In the genomic region with DNA sequence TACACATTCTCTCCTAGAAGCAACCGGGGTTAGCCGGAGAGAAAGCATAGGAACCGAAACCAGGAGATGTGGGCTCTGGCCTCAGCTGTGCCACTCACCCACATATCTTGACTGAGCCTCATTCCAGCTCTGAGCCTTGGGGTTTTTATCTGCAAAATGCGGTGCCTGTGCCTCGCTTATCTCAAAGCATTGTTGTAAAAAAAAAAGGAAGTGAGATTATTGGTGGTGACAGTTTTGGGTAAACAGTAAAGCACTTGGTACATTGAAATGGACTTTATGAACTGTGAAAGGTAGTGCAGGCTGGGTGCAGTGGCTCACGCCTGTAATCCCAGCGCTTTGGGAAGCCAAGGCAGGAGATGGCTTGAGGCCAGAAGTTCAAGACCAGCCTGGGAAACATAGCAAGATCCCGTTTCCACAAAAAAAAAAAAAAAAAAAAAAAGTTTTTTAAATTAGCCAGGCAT, we compare ENCODE assay signal across 1 cellular context.
TF ChIP-seq lines count a peak whose summit lies in the region.

No MANE protein-coding gene starts in this region.

TF ChIP-seq in GM12878, 131 proteins besides CTCF, POLR2A, EP300 and RAD21 (continued from another document and continues in another):
- TF ChIP-seq, protein P1, sequence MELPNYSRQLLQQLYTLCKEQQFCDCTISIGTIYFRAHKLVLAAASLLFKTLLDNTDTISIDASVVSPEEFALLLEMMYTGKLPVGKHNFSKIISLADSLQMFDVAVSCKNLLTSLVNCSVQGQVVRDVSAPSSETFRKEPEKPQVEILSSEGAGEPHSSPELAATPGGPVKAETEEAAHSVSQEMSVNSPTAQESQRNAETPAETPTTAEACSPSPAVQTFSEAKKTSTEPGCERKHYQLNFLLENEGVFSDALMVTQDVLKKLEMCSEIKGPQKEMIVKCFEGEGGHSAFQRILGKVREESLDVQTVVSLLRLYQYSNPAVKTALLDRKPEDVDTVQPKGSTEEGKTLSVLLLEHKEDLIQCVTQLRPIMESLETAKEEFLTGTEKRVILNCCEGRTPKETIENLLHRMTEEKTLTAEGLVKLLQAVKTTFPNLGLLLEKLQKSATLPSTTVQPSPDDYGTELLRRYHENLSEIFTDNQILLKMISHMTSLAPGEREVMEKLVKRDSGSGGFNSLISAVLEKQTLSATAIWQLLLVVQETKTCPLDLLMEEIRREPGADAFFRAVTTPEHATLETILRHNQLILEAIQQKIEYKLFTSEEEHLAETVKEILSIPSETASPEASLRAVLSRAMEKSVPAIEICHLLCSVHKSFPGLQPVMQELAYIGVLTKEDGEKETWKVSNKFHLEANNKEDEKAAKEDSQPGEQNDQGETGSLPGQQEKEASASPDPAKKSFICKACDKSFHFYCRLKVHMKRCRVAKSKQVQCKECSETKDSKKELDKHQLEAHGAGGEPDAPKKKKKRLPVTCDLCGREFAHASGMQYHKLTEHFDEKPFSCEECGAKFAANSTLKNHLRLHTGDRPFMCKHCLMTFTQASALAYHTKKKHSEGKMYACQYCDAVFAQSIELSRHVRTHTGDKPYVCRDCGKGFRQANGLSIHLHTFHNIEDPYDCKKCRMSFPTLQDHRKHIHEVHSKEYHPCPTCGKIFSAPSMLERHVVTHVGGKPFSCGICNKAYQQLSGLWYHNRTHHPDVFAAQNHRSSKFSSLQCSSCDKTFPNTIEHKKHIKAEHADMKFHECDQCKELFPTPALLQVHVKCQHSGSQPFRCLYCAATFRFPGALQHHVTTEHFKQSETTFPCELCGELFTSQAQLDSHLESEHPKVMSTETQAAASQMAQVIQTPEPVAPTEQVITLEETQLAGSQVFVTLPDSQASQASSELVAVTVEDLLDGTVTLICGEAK (IDR thresholded peaks at IDR 0.05; ENCODE audit: borderline replicate concordance) = no peak; the same call in 1 of the 2 replicates
- TF ChIP-seq, protein P2, sequence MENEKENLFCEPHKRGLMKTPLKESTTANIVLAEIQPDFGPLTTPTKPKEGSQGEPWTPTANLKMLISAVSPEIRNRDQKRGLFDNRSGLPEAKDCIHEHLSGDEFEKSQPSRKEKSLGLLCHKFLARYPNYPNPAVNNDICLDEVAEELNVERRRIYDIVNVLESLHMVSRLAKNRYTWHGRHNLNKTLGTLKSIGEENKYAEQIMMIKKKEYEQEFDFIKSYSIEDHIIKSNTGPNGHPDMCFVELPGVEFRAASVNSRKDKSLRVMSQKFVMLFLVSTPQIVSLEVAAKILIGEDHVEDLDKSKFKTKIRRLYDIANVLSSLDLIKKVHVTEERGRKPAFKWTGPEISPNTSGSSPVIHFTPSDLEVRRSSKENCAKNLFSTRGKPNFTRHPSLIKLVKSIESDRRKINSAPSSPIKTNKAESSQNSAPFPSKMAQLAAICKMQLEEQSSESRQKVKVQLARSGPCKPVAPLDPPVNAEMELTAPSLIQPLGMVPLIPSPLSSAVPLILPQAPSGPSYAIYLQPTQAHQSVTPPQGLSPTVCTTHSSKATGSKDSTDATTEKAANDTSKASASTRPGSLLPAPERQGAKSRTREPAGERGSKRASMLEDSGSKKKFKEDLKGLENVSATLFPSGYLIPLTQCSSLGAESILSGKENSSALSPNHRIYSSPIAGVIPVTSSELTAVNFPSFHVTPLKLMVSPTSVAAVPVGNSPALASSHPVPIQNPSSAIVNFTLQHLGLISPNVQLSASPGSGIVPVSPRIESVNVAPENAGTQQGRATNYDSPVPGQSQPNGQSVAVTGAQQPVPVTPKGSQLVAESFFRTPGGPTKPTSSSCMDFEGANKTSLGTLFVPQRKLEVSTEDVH (IDR thresholded peaks at IDR 0.05; ENCODE audit: low read depth, partially characterized antibody) = no peak
- TF ChIP-seq CREM (IDR thresholded peaks at IDR 0.05; ENCODE audit: low read depth) = peak; percentile 88
- no peak for TF ChIP-seq STAT1 (conservative IDR thresholded peaks at IDR 0.05)
- peak; percentile 47 for TF ChIP-seq RELA (IDR thresholded peaks at IDR 0.05; ENCODE audit: borderline replicate concordance, partially characterized antibody)
- TF ChIP-seq SMAD5 (IDR thresholded peaks at IDR 0.05; ENCODE audit: low read depth) = no peak
- TF ChIP-seq JUNB (IDR thresholded peaks at IDR 0.05) = peak; percentile 72
- TF ChIP-seq, protein P3, sequence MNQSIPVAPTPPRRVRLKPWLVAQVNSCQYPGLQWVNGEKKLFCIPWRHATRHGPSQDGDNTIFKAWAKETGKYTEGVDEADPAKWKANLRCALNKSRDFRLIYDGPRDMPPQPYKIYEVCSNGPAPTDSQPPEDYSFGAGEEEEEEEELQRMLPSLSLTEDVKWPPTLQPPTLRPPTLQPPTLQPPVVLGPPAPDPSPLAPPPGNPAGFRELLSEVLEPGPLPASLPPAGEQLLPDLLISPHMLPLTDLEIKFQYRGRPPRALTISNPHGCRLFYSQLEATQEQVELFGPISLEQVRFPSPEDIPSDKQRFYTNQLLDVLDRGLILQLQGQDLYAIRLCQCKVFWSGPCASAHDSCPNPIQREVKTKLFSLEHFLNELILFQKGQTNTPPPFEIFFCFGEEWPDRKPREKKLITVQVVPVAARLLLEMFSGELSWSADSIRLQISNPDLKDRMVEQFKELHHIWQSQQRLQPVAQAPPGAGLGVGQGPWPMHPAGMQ (IDR thresholded peaks at IDR 0.05; ENCODE audit: borderline replicate concordance) = peak; percentile 49; the same call in 1 of the 2 replicates
- peak; percentile 76; the same call in 1 of the 2 replicates for TF ChIP-seq CBX5 (IDR thresholded peaks at IDR 0.05; ENCODE audit: low read depth)
- no peak for TF ChIP-seq RFX5 (IDR thresholded peaks at IDR 0.05; ENCODE audit: low read depth, low read length)
- TF ChIP-seq, protein P4, sequence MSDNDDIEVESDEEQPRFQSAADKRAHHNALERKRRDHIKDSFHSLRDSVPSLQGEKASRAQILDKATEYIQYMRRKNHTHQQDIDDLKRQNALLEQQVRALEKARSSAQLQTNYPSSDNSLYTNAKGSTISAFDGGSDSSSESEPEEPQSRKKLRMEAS (IDR thresholded peaks at IDR 0.05; ENCODE audit: low read depth, low read length) = no peak
- TF ChIP-seq HDGF (IDR thresholded peaks at IDR 0.05) = no peak
- TF ChIP-seq, protein P5, sequence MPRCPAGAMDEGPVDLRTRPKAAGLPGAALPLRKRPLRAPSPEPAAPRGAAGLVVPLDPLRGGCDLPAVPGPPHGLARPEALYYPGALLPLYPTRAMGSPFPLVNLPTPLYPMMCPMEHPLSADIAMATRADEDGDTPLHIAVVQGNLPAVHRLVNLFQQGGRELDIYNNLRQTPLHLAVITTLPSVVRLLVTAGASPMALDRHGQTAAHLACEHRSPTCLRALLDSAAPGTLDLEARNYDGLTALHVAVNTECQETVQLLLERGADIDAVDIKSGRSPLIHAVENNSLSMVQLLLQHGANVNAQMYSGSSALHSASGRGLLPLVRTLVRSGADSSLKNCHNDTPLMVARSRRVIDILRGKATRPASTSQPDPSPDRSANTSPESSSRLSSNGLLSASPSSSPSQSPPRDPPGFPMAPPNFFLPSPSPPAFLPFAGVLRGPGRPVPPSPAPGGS (IDR thresholded peaks at IDR 0.05; ENCODE audit: borderline replicate concordance, insufficient read depth, low read depth, low read length, poor library complexity, severe bottlenecking) = peak; percentile 85
- TF ChIP-seq IRF4 (IDR thresholded peaks at IDR 0.05; ENCODE audit: low read depth, low read length) = peak; percentile 98
- TF ChIP-seq EZH2 (IDR thresholded peaks at IDR 0.05; ENCODE audit: borderline replicate concordance, control insufficient read depth, low read depth, low read length) = no peak
- TF ChIP-seq, protein P6, sequence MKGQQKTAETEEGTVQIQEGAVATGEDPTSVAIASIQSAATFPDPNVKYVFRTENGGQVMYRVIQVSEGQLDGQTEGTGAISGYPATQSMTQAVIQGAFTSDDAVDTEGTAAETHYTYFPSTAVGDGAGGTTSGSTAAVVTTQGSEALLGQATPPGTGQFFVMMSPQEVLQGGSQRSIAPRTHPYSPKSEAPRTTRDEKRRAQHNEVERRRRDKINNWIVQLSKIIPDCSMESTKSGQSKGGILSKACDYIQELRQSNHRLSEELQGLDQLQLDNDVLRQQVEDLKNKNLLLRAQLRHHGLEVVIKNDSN (IDR thresholded peaks at IDR 0.05; ENCODE audit: borderline replicate concordance, extremely low read length, insufficient read depth, low read depth, low read length) = no peak
- TF ChIP-seq MTA3 (IDR thresholded peaks at IDR 0.05; ENCODE audit: borderline replicate concordance, low read length) = peak; percentile 99; the same call in 1 of the 2 replicates
- peak in 1 of 2 experiments; percentile 93; a peak in 2 of 4 replicates for TF ChIP-seq ETV6 (conservative IDR thresholded peaks at IDR 0.05 in 1 of 2, IDR thresholded peaks at IDR 0.05 in 1 of 2; ENCODE audit: borderline replicate concordance in 1 of 2, low read depth in 1 of 2)
- peak; percentile 76 for TF ChIP-seq SP1 (IDR thresholded peaks at IDR 0.05; ENCODE audit: low read depth, low read length)
- TF ChIP-seq, protein P7, sequence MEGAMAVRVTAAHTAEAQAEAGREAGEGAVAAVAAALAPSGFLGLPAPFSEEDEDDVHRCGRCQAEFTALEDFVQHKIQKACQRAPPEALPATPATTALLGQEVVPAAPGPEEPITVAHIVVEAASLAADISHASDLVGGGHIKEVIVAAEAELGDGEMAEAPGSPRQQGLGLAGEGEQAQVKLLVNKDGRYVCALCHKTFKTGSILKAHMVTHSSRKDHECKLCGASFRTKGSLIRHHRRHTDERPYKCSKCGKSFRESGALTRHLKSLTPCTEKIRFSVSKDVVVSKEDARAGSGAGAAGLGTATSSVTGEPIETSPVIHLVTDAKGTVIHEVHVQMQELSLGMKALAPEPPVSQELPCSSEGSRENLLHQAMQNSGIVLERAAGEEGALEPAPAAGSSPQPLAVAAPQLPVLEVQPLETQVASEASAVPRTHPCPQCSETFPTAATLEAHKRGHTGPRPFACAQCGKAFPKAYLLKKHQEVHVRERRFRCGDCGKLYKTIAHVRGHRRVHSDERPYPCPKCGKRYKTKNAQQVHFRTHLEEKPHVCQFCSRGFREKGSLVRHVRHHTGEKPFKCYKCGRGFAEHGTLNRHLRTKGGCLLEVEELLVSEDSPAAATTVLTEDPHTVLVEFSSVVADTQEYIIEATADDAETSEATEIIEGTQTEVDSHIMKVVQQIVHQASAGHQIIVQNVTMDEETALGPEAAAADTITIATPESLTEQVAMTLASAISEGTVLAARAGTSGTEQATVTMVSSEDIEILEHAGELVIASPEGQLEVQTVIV (IDR thresholded peaks at IDR 0.05; ENCODE audit: borderline replicate concordance, partially characterized antibody) = no peak
- no peak for TF ChIP-seq HDAC6 (IDR thresholded peaks at IDR 0.05; ENCODE audit: unreplicated experiment)
- peak; percentile 90 for TF ChIP-seq ZNF384 (IDR thresholded peaks at IDR 0.05; ENCODE audit: borderline replicate concordance, low read depth, low read length)
- no peak; the same call in 1 of the 2 replicates for TF ChIP-seq LARP7 (IDR thresholded peaks at IDR 0.05)
- TF ChIP-seq EGR1 (IDR thresholded peaks at IDR 0.05; ENCODE audit: borderline replicate concordance in 1 of 2, low read depth in 2 of 2, low read length in 2 of 2) = peak in 1 of 2 experiments; percentile 68; a peak in 1 of 3 replicates
- TF ChIP-seq, protein P8, sequence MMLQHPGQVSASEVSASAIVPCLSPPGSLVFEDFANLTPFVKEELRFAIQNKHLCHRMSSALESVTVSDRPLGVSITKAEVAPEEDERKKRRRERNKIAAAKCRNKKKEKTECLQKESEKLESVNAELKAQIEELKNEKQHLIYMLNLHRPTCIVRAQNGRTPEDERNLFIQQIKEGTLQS (IDR thresholded peaks at IDR 0.05; ENCODE audit: borderline replicate concordance, extremely low read depth, low read depth, low read length) = no peak
- TF ChIP-seq WRNIP1 (IDR thresholded peaks at IDR 0.05; ENCODE audit: borderline replicate concordance, low read depth, low read length) = no peak
- TF ChIP-seq SIN3A (IDR thresholded peaks at IDR 0.05; ENCODE audit: low read depth, low read length) = peak; percentile 63; the same call in 1 of the 2 replicates
- peak; percentile 66 for TF ChIP-seq MEF2B (IDR thresholded peaks at IDR 0.05; ENCODE audit: partially characterized antibody, poor library complexity, severe bottlenecking)
- TF ChIP-seq POU2F2 (IDR thresholded peaks at IDR 0.05; ENCODE audit: borderline replicate concordance, low read depth, low read length) = peak; percentile 65; the same call in 1 of the 3 replicates
- TF ChIP-seq ESRRA (IDR thresholded peaks at IDR 0.05; ENCODE audit: low read length) = no peak; the same call in 1 of the 2 replicates
- TF ChIP-seq, protein P9, sequence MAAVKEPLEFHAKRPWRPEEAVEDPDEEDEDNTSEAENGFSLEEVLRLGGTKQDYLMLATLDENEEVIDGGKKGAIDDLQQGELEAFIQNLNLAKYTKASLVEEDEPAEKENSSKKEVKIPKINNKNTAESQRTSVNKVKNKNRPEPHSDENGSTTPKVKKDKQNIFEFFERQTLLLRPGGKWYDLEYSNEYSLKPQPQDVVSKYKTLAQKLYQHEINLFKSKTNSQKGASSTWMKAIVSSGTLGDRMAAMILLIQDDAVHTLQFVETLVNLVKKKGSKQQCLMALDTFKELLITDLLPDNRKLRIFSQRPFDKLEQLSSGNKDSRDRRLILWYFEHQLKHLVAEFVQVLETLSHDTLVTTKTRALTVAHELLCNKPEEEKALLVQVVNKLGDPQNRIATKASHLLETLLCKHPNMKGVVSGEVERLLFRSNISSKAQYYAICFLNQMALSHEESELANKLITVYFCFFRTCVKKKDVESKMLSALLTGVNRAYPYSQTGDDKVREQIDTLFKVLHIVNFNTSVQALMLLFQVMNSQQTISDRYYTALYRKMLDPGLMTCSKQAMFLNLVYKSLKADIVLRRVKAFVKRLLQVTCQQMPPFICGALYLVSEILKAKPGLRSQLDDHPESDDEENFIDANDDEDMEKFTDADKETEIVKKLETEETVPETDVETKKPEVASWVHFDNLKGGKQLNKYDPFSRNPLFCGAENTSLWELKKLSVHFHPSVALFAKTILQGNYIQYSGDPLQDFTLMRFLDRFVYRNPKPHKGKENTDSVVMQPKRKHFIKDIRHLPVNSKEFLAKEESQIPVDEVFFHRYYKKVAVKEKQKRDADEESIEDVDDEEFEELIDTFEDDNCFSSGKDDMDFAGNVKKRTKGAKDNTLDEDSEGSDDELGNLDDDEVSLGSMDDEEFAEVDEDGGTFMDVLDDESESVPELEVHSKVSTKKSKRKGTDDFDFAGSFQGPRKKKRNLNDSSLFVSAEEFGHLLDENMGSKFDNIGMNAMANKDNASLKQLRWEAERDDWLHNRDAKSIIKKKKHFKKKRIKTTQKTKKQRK (IDR thresholded peaks at IDR 0.05; ENCODE audit: low read depth, low read length) = no peak
- TF ChIP-seq, protein P10, sequence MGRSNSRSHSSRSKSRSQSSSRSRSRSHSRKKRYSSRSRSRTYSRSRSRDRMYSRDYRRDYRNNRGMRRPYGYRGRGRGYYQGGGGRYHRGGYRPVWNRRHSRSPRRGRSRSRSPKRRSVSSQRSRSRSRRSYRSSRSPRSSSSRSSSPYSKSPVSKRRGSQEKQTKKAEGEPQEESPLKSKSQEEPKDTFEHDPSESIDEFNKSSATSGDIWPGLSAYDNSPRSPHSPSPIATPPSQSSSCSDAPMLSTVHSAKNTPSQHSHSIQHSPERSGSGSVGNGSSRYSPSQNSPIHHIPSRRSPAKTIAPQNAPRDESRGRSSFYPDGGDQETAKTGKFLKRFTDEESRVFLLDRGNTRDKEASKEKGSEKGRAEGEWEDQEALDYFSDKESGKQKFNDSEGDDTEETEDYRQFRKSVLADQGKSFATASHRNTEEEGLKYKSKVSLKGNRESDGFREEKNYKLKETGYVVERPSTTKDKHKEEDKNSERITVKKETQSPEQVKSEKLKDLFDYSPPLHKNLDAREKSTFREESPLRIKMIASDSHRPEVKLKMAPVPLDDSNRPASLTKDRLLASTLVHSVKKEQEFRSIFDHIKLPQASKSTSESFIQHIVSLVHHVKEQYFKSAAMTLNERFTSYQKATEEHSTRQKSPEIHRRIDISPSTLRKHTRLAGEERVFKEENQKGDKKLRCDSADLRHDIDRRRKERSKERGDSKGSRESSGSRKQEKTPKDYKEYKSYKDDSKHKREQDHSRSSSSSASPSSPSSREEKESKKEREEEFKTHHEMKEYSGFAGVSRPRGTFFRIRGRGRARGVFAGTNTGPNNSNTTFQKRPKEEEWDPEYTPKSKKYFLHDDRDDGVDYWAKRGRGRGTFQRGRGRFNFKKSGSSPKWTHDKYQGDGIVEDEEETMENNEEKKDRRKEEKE (IDR thresholded peaks at IDR 0.05) = no peak
- 0 out of 2 replicates have a peak, but pooled peaks have one; percentile 60 for TF ChIP-seq PML (IDR thresholded peaks at IDR 0.05; ENCODE audit: low read length)
